ENCODE assay signal across 19 cellular contexts in the genomic region with DNA sequence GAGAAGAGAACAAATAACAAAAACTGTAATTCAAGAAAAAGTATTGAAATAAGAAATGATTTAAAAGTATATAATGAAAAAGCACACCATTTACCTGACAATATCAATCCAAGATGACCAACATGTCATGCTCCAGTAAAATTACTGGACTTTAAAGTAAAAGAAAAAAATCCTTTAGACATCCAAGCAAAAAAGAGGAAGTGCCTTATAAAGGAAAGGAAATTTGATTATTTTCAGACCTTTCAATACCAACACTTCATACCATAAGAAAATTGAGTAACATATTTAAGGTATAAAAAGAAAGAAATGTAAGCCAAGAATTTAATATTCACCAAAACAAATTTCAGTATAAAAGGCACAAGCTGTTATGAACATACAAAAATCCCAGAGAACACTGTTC.
"Had no signal": no experiment of that assay in that cellular context is flagged by ENCODE, and none has a peak within 500 bp of the region (broad histone marks: within the 10 kb centered on the region; RNA-seq: fewer than 3 reads in every experiment).

No MANE protein-coding gene starts in this region.

- H3K4me1 ChIP-seq: esophagus squamous epithelium, gastroesophageal sphincter, spleen, tibial artery, upper lobe of right lung had no signal

- H3K4me3 ChIP-seq: esophagus squamous epithelium, gastroesophageal sphincter, mucosa of descending colon, spleen, tibial artery, upper lobe of right lung had no signal

- DNase-seq: dermis blood vessel endothelial cell; esophagus squamous epithelium; foreskin fibroblast; glutamatergic neuron; islet precursor cell; mucosa of descending colon; naive thymus-derived CD8-positive, alpha-beta T cell; posterior cingulate gyrus; spleen; stimulated activated CD4-positive, alpha-beta T cell treated with anti-CD3 and anti-CD28 coated beads, Interleukin-15, amount 100 ng/mL, for 24 hours; stimulated activated CD4-positive, alpha-beta T cell treated with anti-CD3 and anti-CD28 coated beads, Interleukin-1b, Interleukin-23, amount 100 ng/mL, for 48 hours; stimulated activated CD4-positive, alpha-beta T cell treated with anti-CD3 and anti-CD28 coated beads, Interleukin-4, amount 100 ng/mL, for 24 hours; tibial artery; upper lobe of right lung had no signal

- H3K36me3 ChIP-seq: esophagus squamous epithelium, gastroesophageal sphincter, neutrophil, spleen, tibial artery, upper lobe of right lung had no signal

- ATAC-seq: gastroesophageal sphincter; left lobe of liver; mucosa of descending colon; naive thymus-derived CD8-positive, alpha-beta T cell; sciatic nerve; stimulated activated memory B cell treated with anti-CD40 and anti-IgM and Interleukin-4, amounts not matched to agents 10 μg/mL and 1 μg/mL and 100 μg/mL, for 72 hours; upper lobe of right lung had no signal

- H3K27me3 ChIP-seq: esophagus squamous epithelium, gastroesophageal sphincter, neutrophil, tibial artery had no signal

- H3K27ac ChIP-seq: esophagus squamous epithelium, gastroesophageal sphincter, neutrophil, spleen, tibial artery, upper lobe of right lung had no signal

- H3K9me3 ChIP-seq: esophagus squamous epithelium, gastroesophageal sphincter, mucosa of descending colon, neutrophil, tibial artery, upper lobe of right lung had no signal
